Comparison of ENCODE assay signal across 2 cellular contexts in genomic region chr11:74185285-74185684, GRCh38.
TF ChIP-seq lines count a peak whose summit lies in the region.

No MANE protein-coding gene starts in this region.

TF ChIP-seq in IMR-90, 13 proteins besides CTCF, POLR2A, EP300 and RAD21:
- TF ChIP-seq MAFK (IDR thresholded peaks at IDR 0.05; ENCODE audit: low read depth, low read length) = peak; percentile 68
- TF ChIP-seq BHLHE40 (IDR thresholded peaks at IDR 0.05; ENCODE audit: low read depth, low read length) = no peak
TF ChIP-seq in IMR-90: peak in this region for 1.

TF ChIP-seq in K562, 482 proteins besides CTCF, POLR2A, EP300 and RAD21:
- no peak for TF ChIP-seq ASH1L (IDR thresholded peaks at IDR 0.05; ENCODE audit: borderline replicate concordance, low read depth, partially characterized antibody)
- TF ChIP-seq SRF (CRISPR knock-in tag; IDR thresholded peaks at IDR 0.05) = no peak
- TF ChIP-seq MAFG (tag; conservative IDR thresholded peaks at IDR 0.05) = peak; percentile 22; the same call in 1 of the 2 replicates
- TF ChIP-seq CBX5 (IDR thresholded peaks at IDR 0.05; ENCODE audit: borderline replicate concordance, low read depth) = no peak
